Comparison of ENCODE assay signal across 1 cellular context in the genomic region with DNA sequence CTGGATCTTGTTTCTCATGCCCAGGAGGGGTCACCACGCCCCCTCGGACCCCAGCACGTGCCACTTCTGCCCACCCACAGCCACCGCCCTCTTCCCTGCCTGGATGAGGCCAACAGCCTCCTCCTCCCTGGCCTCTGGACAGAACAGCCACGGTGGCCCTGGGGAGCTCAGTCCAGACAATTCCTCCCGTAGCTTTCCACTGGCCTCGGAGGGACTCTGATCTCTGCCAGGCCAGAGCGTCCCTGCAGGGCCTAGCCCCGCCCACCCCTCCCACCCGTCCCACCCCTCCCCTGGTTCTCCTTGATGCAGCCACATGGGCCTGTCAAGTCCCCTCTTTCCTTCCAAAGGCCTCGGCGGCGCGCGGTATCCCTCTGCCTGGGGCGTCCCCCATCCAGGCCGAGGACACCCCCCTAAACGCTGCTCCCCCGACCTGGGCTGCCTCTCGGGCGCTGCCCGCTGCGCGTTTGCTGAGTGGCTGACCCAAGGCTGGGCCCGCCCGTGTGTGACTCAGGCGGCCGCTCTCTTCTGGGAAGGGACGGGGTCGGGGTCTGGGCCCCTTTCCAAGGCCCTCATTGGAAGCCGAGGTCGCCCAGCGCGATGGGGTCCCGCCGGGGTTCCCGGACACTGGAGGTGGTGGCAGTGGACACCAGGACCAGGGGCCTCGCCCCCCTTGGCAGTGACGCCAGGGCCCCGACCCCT.
TF ChIP-seq lines count a peak whose summit lies in the region.

No MANE protein-coding gene starts in this region.

TF ChIP-seq in HepG2, 621 proteins besides CTCF, POLR2A, EP300 and RAD21 (continued from another document and continues in another):
- TF ChIP-seq TAF15 (IDR thresholded peaks at IDR 0.05; ENCODE audit: low read depth, low read length, poor library complexity, severe bottlenecking) (no peak), ZNF34 (CRISPR knock-in tag; IDR thresholded peaks at IDR 0.05; ENCODE audit: borderline replicate concordance) (no peak), ZNF275 (CRISPR knock-in tag; IDR thresholded peaks at IDR 0.05; ENCODE audit: borderline replicate concordance) (no peak), ZNF773 (CRISPR knock-in tag; IDR thresholded peaks at IDR 0.05; ENCODE audit: borderline replicate concordance) (peak; percentile 54; the same call in 1 of the 2 replicates), SUZ12 (IDR thresholded peaks at IDR 0.05; ENCODE audit: low read depth, low read length) (no peak), ZNF558 (CRISPR knock-in tag; IDR thresholded peaks at IDR 0.05; ENCODE audit: borderline replicate concordance) (no peak), SAP130 (CRISPR knock-in tag; IDR thresholded peaks at IDR 0.05; ENCODE audit: low read depth) (peak; percentile 74), ZNF790 (CRISPR knock-in tag; IDR thresholded peaks at IDR 0.05; ENCODE audit: borderline replicate concordance) (no peak), PLRG1 (conservative IDR thresholded peaks at IDR 0.05) (no peak), ZNF562 (CRISPR knock-in tag; IDR thresholded peaks at IDR 0.05; ENCODE audit: borderline replicate concordance) (no peak), FIP1L1 (IDR thresholded peaks at IDR 0.05; ENCODE audit: borderline replicate concordance, insufficient read depth, low read depth, low read length) (no peak), REXO4 (CRISPR knock-in tag; IDR thresholded peaks at IDR 0.05; ENCODE audit: borderline replicate concordance) (no peak), CREB1 (IDR thresholded peaks at IDR 0.05) (no peak), CREB1 (CRISPR knock-in tag; IDR thresholded peaks at IDR 0.05) (no peak), POLR2AphosphoS2 (IDR thresholded peaks at IDR 0.05; ENCODE audit: low read depth, low read length) (no peak), GLI4 (CRISPR knock-in tag; IDR thresholded peaks at IDR 0.05; ENCODE audit: borderline replicate concordance) (no peak), ZNF776 (CRISPR knock-in tag; IDR thresholded peaks at IDR 0.05) (no peak), ZNF761 (CRISPR knock-in tag; conservative IDR thresholded peaks at IDR 0.05) (no peak), EZH2 (conservative IDR thresholded peaks at IDR 0.05; ENCODE audit: low read depth, low read length) (no peak), ZNF563 (CRISPR knock-in tag; IDR thresholded peaks at IDR 0.05) (no peak), ZFP36L2 (CRISPR knock-in tag; IDR thresholded peaks at IDR 0.05) (no peak), SOX5 (CRISPR knock-in tag; IDR thresholded peaks at IDR 0.05; ENCODE audit: borderline replicate concordance) (peak; percentile 56; the same call in 1 of the 2 replicates), RXRB (CRISPR knock-in tag; IDR thresholded peaks at IDR 0.05; ENCODE audit: borderline replicate concordance) (no peak), MAZ (IDR thresholded peaks at IDR 0.05; ENCODE audit: borderline replicate concordance, low read depth, low read length) (no peak; the same call in 1 of the 2 replicates), MAZ (CRISPR knock-in tag; IDR thresholded peaks at IDR 0.05; ENCODE audit: low read depth) (no peak), TEAD2 (CRISPR knock-in tag; IDR thresholded peaks at IDR 0.05) (no peak), ZNF12 (CRISPR knock-in tag; IDR thresholded peaks at IDR 0.05) (no peak), TBL1XR1 (IDR thresholded peaks at IDR 0.05; ENCODE audit: borderline replicate concordance, low read length, partially characterized antibody) (no peak), ZNF792 (CRISPR knock-in tag; IDR thresholded peaks at IDR 0.05) (no peak; the same call in 1 of the 2 replicates), BHLHE40 (IDR thresholded peaks at IDR 0.05; ENCODE audit: low read length) (peak; percentile 96), BRD4 (CRISPR knock-in tag; IDR thresholded peaks at IDR 0.05) (no peak), ZNF556 (CRISPR knock-in tag; IDR thresholded peaks at IDR 0.05; ENCODE audit: borderline replicate concordance) (no peak), MAFF (IDR thresholded peaks at IDR 0.05; ENCODE audit: low read depth, low read length) (no peak), ZSCAN21 (CRISPR knock-in tag; IDR thresholded peaks at IDR 0.05; ENCODE audit: borderline replicate concordance) (no peak), GATAD2A (CRISPR knock-in tag; IDR thresholded peaks at IDR 0.05) (peak; percentile 37; the same call in 1 of the 2 replicates), JUNB (CRISPR knock-in tag; IDR thresholded peaks at IDR 0.05; ENCODE audit: borderline replicate concordance) (no peak), ZNF768 (CRISPR knock-in tag; IDR thresholded peaks at IDR 0.05) (peak; percentile 83; the same call in 1 of the 2 replicates), KDM2A (CRISPR knock-in tag; IDR thresholded peaks at IDR 0.05; ENCODE audit: borderline replicate concordance, low read depth) (no peak; the same call in 1 of the 2 replicates), ZC3H4 (CRISPR knock-in tag; IDR thresholded peaks at IDR 0.05; ENCODE audit: borderline replicate concordance) (no peak)
- TF ChIP-seq, protein P1, sequence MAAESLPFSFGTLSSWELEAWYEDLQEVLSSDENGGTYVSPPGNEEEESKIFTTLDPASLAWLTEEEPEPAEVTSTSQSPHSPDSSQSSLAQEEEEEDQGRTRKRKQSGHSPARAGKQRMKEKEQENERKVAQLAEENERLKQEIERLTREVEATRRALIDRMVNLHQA (CRISPR knock-in tag; IDR thresholded peaks at IDR 0.05) = no peak
- TF ChIP-seq, protein P2, sequence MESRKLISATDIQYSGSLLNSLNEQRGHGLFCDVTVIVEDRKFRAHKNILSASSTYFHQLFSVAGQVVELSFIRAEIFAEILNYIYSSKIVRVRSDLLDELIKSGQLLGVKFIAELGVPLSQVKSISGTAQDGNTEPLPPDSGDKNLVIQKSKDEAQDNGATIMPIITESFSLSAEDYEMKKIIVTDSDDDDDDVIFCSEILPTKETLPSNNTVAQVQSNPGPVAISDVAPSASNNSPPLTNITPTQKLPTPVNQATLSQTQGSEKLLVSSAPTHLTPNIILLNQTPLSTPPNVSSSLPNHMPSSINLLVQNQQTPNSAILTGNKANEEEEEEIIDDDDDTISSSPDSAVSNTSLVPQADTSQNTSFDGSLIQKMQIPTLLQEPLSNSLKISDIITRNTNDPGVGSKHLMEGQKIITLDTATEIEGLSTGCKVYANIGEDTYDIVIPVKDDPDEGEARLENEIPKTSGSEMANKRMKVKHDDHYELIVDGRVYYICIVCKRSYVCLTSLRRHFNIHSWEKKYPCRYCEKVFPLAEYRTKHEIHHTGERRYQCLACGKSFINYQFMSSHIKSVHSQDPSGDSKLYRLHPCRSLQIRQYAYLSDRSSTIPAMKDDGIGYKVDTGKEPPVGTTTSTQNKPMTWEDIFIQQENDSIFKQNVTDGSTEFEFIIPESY (CRISPR knock-in tag; IDR thresholded peaks at IDR 0.05) = peak; percentile 51
- TF ChIP-seq, protein P3, sequence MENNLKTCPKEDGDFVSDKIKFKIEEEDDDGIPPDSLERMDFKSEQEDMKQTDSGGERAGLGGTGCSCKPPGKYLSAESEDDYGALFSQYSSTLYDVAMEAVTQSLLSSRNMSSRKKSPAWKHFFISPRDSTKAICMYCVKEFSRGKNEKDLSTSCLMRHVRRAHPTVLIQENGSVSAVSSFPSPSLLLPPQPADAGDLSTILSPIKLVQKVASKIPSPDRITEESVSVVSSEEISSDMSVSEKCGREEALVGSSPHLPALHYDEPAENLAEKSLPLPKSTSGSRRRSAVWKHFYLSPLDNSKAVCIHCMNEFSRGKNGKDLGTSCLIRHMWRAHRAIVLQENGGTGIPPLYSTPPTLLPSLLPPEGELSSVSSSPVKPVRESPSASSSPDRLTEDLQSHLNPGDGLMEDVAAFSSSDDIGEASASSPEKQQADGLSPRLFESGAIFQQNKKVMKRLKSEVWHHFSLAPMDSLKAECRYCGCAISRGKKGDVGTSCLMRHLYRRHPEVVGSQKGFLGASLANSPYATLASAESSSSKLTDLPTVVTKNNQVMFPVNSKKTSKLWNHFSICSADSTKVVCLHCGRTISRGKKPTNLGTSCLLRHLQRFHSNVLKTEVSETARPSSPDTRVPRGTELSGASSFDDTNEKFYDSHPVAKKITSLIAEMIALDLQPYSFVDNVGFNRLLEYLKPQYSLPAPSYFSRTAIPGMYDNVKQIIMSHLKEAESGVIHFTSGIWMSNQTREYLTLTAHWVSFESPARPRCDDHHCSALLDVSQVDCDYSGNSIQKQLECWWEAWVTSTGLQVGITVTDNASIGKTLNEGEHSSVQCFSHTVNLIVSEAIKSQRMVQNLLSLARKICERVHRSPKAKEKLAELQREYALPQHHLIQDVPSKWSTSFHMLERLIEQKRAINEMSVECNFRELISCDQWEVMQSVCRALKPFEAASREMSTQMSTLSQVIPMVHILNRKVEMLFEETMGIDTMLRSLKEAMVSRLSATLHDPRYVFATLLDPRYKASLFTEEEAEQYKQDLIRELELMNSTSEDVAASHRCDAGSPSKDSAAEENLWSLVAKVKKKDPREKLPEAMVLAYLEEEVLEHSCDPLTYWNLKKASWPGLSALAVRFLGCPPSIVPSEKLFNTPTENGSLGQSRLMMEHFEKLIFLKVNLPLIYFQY (CRISPR knock-in tag; IDR thresholded peaks at IDR 0.05; ENCODE audit: borderline replicate concordance) = no peak
- TF ChIP-seq, protein P4, sequence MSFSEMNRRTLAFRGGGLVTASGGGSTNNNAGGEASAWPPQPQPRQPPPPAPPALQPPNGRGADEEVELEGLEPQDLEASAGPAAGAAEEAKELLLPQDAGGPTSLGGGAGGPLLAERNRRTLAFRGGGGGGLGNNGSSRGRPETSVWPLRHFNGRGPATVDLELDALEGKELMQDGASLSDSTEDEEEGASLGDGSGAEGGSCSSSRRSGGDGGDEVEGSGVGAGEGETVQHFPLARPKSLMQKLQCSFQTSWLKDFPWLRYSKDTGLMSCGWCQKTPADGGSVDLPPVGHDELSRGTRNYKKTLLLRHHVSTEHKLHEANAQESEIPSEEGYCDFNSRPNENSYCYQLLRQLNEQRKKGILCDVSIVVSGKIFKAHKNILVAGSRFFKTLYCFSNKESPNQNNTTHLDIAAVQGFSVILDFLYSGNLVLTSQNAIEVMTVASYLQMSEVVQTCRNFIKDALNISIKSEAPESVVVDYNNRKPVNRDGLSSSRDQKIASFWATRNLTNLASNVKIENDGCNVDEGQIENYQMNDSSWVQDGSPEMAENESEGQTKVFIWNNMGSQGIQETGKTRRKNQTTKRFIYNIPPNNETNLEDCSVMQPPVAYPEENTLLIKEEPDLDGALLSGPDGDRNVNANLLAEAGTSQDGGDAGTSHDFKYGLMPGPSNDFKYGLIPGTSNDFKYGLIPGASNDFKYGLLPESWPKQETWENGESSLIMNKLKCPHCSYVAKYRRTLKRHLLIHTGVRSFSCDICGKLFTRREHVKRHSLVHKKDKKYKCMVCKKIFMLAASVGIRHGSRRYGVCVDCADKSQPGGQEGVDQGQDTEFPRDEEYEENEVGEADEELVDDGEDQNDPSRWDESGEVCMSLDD (CRISPR knock-in tag; IDR thresholded peaks at IDR 0.05; ENCODE audit: borderline replicate concordance) = no peak; the same call in 1 of the 2 replicates
- TF ChIP-seq, protein P5, sequence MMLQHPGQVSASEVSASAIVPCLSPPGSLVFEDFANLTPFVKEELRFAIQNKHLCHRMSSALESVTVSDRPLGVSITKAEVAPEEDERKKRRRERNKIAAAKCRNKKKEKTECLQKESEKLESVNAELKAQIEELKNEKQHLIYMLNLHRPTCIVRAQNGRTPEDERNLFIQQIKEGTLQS (CRISPR knock-in tag; IDR thresholded peaks at IDR 0.05) = no peak
- TF ChIP-seq, protein P6, sequence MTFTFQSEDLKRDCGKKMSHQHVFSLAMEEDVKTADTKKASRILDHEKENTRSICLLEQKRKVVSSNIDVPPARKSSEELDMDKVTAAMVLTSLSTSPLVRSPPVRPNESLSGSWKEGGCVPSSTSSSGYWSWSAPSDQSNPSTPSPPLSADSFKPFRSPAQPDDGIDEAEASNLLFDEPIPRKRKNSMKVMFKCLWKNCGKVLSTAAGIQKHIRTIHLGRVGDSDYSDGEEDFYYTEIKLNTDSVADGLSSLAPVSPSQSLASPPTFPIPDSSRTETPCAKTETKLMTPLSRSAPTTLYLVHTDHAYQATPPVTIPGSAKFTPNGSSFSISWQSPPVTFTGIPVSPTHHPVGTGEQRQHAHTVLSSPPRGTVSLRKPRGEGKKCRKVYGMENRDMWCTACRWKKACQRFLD (CRISPR knock-in tag; IDR thresholded peaks at IDR 0.05; ENCODE audit: borderline replicate concordance) = no peak
- TF ChIP-seq, protein P7, sequence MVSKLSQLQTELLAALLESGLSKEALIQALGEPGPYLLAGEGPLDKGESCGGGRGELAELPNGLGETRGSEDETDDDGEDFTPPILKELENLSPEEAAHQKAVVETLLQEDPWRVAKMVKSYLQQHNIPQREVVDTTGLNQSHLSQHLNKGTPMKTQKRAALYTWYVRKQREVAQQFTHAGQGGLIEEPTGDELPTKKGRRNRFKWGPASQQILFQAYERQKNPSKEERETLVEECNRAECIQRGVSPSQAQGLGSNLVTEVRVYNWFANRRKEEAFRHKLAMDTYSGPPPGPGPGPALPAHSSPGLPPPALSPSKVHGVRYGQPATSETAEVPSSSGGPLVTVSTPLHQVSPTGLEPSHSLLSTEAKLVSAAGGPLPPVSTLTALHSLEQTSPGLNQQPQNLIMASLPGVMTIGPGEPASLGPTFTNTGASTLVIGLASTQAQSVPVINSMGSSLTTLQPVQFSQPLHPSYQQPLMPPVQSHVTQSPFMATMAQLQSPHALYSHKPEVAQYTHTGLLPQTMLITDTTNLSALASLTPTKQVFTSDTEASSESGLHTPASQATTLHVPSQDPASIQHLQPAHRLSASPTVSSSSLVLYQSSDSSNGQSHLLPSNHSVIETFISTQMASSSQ (IDR thresholded peaks at IDR 0.05; ENCODE audit: low read depth) = no peak
- TF ChIP-seq, protein P7 (CRISPR knock-in tag; IDR thresholded peaks at IDR 0.05; ENCODE audit: borderline replicate concordance) = 0 out of 2 replicates have a peak, but pooled peaks have one; percentile 15
